In the genomic region with DNA sequence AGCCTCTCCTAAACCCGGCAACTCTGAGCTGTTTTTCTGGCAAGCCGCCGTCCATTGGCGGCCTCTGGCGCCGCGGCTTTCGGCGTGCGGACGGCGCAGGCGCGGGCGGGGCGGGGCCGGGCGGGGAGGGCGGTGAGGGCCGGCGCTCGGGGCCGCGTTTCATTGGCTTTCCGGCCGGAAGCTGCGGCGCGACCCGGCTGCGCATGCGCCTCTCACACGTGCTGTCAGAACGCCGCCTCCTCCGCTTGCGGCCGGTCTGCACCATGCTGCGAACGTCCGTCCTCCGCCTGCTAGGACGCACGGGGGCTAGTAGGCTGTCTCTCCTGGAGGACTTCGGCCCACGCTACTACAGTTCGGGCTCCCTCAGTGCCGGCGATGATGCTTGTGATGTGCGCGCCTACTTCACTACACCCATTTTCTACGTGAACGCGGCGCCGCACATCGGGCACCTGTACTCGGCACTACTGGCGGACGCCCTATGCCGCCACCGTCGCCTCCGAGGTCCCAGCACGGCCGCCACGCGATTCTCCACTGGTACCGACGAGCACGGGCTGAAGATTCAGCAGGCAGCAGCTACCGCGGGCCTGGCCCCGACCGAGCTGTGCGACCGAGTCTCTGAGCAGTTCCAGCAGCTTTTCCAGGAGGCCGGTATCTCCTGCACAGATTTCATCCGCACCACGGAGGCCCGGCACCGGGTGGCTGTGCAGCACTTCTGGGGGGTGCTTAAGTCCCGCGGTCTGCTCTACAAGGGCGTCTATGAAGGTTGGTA, we compare ENCODE assay signal across 8 cellular contexts. TPM values are rescaled to one million over a fixed set of nuclear protein-coding genes. Genes with fewer than 3 reads are reported as not detected.
DNase-seq lines count a peak whose midpoint lies in the region; ATAC-seq, FAIRE-seq and TF ChIP-seq lines count a peak whose summit lies in the region.

TSS of gene MARS2 (plus strand) at position 227 of the 769 bp plus-strand sequence. CDS start at position 264, 37 bp downstream.

- DNase-seq in Caco-2, result peak; percentile 92 to 94
- peak; percentile 88 for DNase-seq in HTR-8/SVneo (ENCODE audit: insufficient read length, low spot score)
- peak; percentile 89 for DNase-seq in NT2/D1 (ENCODE audit: low read depth, low spot score)
- DNase-seq in activated CD8-positive, alpha-beta memory T cell treated with anti-CD3 and anti-CD28 coated beads, Interleukin-2, amount 10 ng/mL, durations not matched to agents 7 days and 5 days, result peak; percentile 94
- DNase-seq in mesenteric fat pad (ENCODE audit: low spot score), result peak; percentile 98
- DNase-seq in stimulated activated CD8-positive, alpha-beta memory T cell treated with anti-CD3 and anti-CD28 coated beads, Interleukin-15, amount 100 ng/mL, for 24 hours (ENCODE audit: low read depth), result peak; percentile 93

- peaks cover 3% of the 10 kb centered on the region for H3K27me3 Mint-ChIP-seq in Caco-2 (ENCODE audit: insufficient read depth, unreplicated experiment)
- no peaks in the 10 kb centered on the region for H3K27me3 Mint-ChIP-seq in activated CD8-positive, alpha-beta memory T cell treated with anti-CD3 and anti-CD28 coated beads, Interleukin-2, amount 10 ng/mL, durations not matched to agents 7 days and 5 days

- no peaks in the 10 kb centered on the region for H3K9me3 Mint-ChIP-seq in Caco-2 (ENCODE audit: unreplicated experiment)
- H3K9me3 Mint-ChIP-seq in activated CD8-positive, alpha-beta memory T cell treated with anti-CD3 and anti-CD28 coated beads, Interleukin-2, amount 10 ng/mL, durations not matched to agents 7 days and 5 days (ENCODE audit: low read depth), result no peaks in the 10 kb centered on the region

- H3K4me3 ChIP-seq in Caco-2 (ENCODE audit: low read depth, low read length) (peak within 1 kb of the TSS; percentile 86), NT2/D1 (ENCODE audit: insufficient read length, low read depth) (peak within 1 kb of the TSS; percentile 87), endocrine pancreas (ENCODE audit: control insufficient read depth, insufficient read depth, low read length) (peak within 1 kb of the TSS; percentile 94)

- H3K27ac Mint-ChIP-seq in Caco-2 (ENCODE audit: unreplicated experiment), result peak within 1 kb of the TSS; percentile 94
- peak within 1 kb of the TSS; percentile 94 for H3K27ac Mint-ChIP-seq in activated CD8-positive, alpha-beta memory T cell treated with anti-CD3 and anti-CD28 coated beads, Interleukin-2, amount 10 ng/mL, durations not matched to agents 7 days and 5 days

- H3K9me3 ChIP-seq in Caco-2 (no peaks in the 10 kb centered on the region), NT2/D1 (ENCODE audit: insufficient read depth, low read length) (no peaks in the 10 kb centered on the region), endocrine pancreas (ENCODE audit: control insufficient read depth, low read length) (no peaks in the 10 kb centered on the region)

- FAIRE-seq in HTR-8/SVneo (lab: Jason Lieb, UNC), result peak; percentile 28

- peaks cover 23% of the 10 kb centered on the region for H3K36me3 Mint-ChIP-seq in Caco-2 (ENCODE audit: insufficient read depth, unreplicated experiment)
- H3K36me3 Mint-ChIP-seq in activated CD8-positive, alpha-beta memory T cell treated with anti-CD3 and anti-CD28 coated beads, Interleukin-2, amount 10 ng/mL, durations not matched to agents 7 days and 5 days, result peaks cover 26% of the 10 kb centered on the region

- H3K4me3 Mint-ChIP-seq in Caco-2 (ENCODE audit: unreplicated experiment), result peak within 1 kb of the TSS; percentile 90
- H3K4me3 Mint-ChIP-seq in activated CD8-positive, alpha-beta memory T cell treated with anti-CD3 and anti-CD28 coated beads, Interleukin-2, amount 10 ng/mL, durations not matched to agents 7 days and 5 days, result peak within 1 kb of the TSS; percentile 83

- BruUV-seq in Caco-2 (replicated peaks; lab: Mats Ljungman, UMichigan), result TSS peak; percentile 31

- H3K4me1 ChIP-seq in Caco-2, result peaks cover 5% of the 10 kb centered on the region
- H3K4me1 ChIP-seq in NT2/D1 (ENCODE audit: insufficient read depth, insufficient read length), result peaks cover 3% of the 10 kb centered on the region
- H3K4me1 ChIP-seq in endocrine pancreas (ENCODE audit: control insufficient read depth, insufficient read depth, low read length), result peaks cover 13% of the 10 kb centered on the region

- ATAC-seq in GM21381 (IDR thresholded peaks at IDR 0.05; ENCODE audit: unreplicated experiment), result peak; percentile 84
- ATAC-seq in activated CD8-positive, alpha-beta memory T cell treated with anti-CD3 and anti-CD28 coated beads, Interleukin-2, amount 10 ng/mL, durations not matched to agents 7 days and 5 days, result peak; percentile 88

- intact Hi-C loops in Caco-2 (cut with micrococcal nuclease; ENCODE audit: unreplicated experiment), result loop anchor here (5.0 to 10.0 kb wide), 4 partner anchors 188 to 592 kb away; partner anchors contain the start of genes COQ10B, HSPE1 and MOB4

- no peaks in the 10 kb centered on the region; the same call in 1 of the 2 replicates for H3K36me3 ChIP-seq in Caco-2 (ENCODE audit: control insufficient read depth, insufficient read depth, low read length)
- H3K36me3 ChIP-seq in NT2/D1 (ENCODE audit: insufficient read depth, insufficient read length, low read length), result peaks cover 37% of the 10 kb centered on the region
- H3K36me3 ChIP-seq in endocrine pancreas (ENCODE audit: control insufficient read depth, insufficient read depth, low read length), result no peaks in the 10 kb centered on the region

- H3K27me3 ChIP-seq in Caco-2 (replicated peaks; ENCODE audit: control insufficient read depth, insufficient read depth, low read length) (no peaks in the 10 kb centered on the region), NT2/D1 (ENCODE audit: insufficient read depth, insufficient read length) (no peaks in the 10 kb centered on the region), endocrine pancreas (ENCODE audit: control insufficient read depth, insufficient read depth, low read length) (no peaks in the 10 kb centered on the region)

- POLR2A ChIA-PET in Caco-2 (lab: Charles Lee), result interaction anchor here (0.6 to 1.2 kb wide), 4 partner anchors 205 to 270 kb away, joined by 3 to 5 read pairs (median 4); partner anchors contain the start of genes HSPD1, HSPE1 and SF3B1

- CTCF ChIA-PET in Caco-2 (lab: Charles Lee), result interaction anchor here (1.2 kb wide), 1 partner anchor 13 kb away, joined by 3 read pairs; no protein-coding TSS in a partner anchor
- CTCF ChIA-PET in activated CD8-positive, alpha-beta memory T cell treated with anti-CD3 and anti-CD28 coated beads, Interleukin-2, amount 10 ng/mL, durations not matched to agents 7 days and 5 days (lab: Charles Lee), result interaction anchor here (0.5 to 3.8 kb wide), 8 partner anchors 74 to 591 kb away, joined by 3 to 27 read pairs (median 3); partner anchors contain the start of genes HSPD1, HSPE1, MOB4 and PLCL1

- no peak for TF ChIP-seq CTCF in Caco-2 (IDR thresholded peaks at IDR 0.05; ENCODE audit: insufficient read depth in 1 of 2, low read depth in 1 of 2, low read length in 1 of 2, severe bottlenecking in 1 of 2, unreplicated experiment in 1 of 2)

- H3K4me1 Mint-ChIP-seq in Caco-2 (ENCODE audit: low read depth, unreplicated experiment), result peaks cover 12% of the 10 kb centered on the region
- H3K4me1 Mint-ChIP-seq in activated CD8-positive, alpha-beta memory T cell treated with anti-CD3 and anti-CD28 coated beads, Interleukin-2, amount 10 ng/mL, durations not matched to agents 7 days and 5 days, result peaks cover 47% of the 10 kb centered on the region

- H3K9ac ChIP-seq in NT2/D1 (ENCODE audit: insufficient read length, low read depth), result peak within 1 kb of the TSS; percentile 98
- H3K9ac ChIP-seq in endocrine pancreas (ENCODE audit: control insufficient read depth, insufficient read depth, low read length), result peak within 1 kb of the TSS; percentile 87

RNA-seq across cellular contexts. Expression of gene MARS2, which starts in this region (rescaled TPM):
- 12.1 and 13.1 TPM in 2 replicates for total RNA-seq in Caco-2 (2022)
- 10 to 100 TPM; 17.8 to 22.0 TPM for total RNA-seq in activated CD8-positive, alpha-beta memory T cell treated with anti-CD3 and anti-CD28 coated beads, Interleukin-2, amount 10 ng/mL, durations not matched to agents 7 days and 5 days
- 8.0 TPM for total RNA-seq in mesenteric fat pad

Comparison
In these comparisons a context has a peak if more than half of its experiments do, and no peak if none do; other contexts are left out.
1. Peak in every context shown above with its lines: DNase-seq, ATAC-seq and H3K4me3 ChIP-seq.